ENCODE assay signal across 10 cellular contexts in the genomic region with DNA sequence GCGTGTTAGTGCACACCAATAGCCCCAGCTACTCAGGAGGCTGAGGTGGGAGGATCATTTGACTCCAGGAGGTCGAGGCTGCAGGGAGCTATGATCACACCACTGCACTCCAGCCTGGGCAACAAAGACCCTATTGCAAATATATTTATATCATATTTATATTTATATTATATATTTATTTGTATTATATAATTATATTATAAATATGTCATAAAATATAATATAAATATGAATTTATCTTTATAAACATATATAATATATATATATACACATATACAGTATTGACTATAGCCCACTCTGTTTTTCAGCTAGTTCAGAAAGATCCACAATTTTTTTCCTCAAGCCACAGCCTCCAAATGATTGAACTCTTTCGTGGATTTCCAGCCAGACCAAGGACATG. TPM values are rescaled to one million over a fixed set of nuclear protein-coding genes. Genes with fewer than 3 reads are reported as not detected.
"Had no signal": no experiment of that assay in that cellular context is flagged by ENCODE, and none has a peak within 500 bp of the region (broad histone marks: within the 10 kb centered on the region; RNA-seq: fewer than 3 reads in every experiment).

No MANE protein-coding gene starts in this region.

- ATAC-seq: GM23338, HCT116 had no signal

- H3K27ac Mint-ChIP-seq: GM23338, H9, HFFc6 had no signal

- H3K4me3 Mint-ChIP-seq: GM23338, H9, HFFc6 had no signal

- H3K9me3 Mint-ChIP-seq: H9 had no signal

- DNase-seq: GOT3, H7, H9, HCEC 1CT, HFFc6 had no signal

RNA-seq across cellular contexts. Expression of gene MYL10, which starts 45.3 kb away (rescaled TPM):
- total RNA-seq: GM23248, GM23338, H1, H4, H7, HFFc6 had no signal
